In genomic region chr19:44745887-44746600, GRCh38 we compare ENCODE assay signal across 10 cellular contexts. TPM values are rescaled to one million over a fixed set of nuclear protein-coding genes. Genes with fewer than 3 reads are reported as not detected.
DNase-seq lines count a peak whose midpoint lies in the region; ATAC-seq and TF ChIP-seq lines count a peak whose summit lies in the region.
"Had no signal": no experiment of that assay in that cellular context is flagged by ENCODE, and none has a peak within 500 bp of the region (broad histone marks: within the 10 kb centered on the region; RNA-seq: fewer than 3 reads in every experiment).

No MANE protein-coding gene starts in this region.

- peak overlapping the region; percentile 57 for H3K27ac Mint-ChIP-seq in stimulated activated naive CD8-positive, alpha-beta T cell treated with anti-CD3 and anti-CD28 coated beads, Interleukin-15, Interleukin-2, amounts not matched to agents 100 ng/mL and 50 ng/mL, for 24 hours
- no peak overlapping the region for H3K27ac Mint-ChIP-seq in neural progenitor cell

- H3K4me2 ChIP-seq in neural progenitor cell: no peak overlapping the region

- no peaks in the 10 kb centered on the region for H3K36me3 ChIP-seq in effector memory CD4-positive, alpha-beta T cell (ENCODE audit: control insufficient read depth, insufficient read depth, low read length)
- H3K36me3 ChIP-seq in neural progenitor cell: no peaks in the 10 kb centered on the region
- H3K36me3 ChIP-seq: cardiac muscle cell had no signal

- no peaks in the 10 kb centered on the region for H3K9me3 ChIP-seq in effector memory CD4-positive, alpha-beta T cell (ENCODE audit: control insufficient read depth, low read length)
- no peaks in the 10 kb centered on the region for H3K9me3 ChIP-seq in neural progenitor cell (ENCODE audit: low read depth)

- H3K27ac ChIP-seq in effector memory CD4-positive, alpha-beta T cell (ENCODE audit: insufficient read depth, low read length, poor library complexity, severe bottlenecking): peak overlapping the region; percentile 98
- H3K27ac ChIP-seq in neural progenitor cell: no peak overlapping the region
- H3K27ac ChIP-seq: cardiac muscle cell had no signal

- peaks cover 60% of the 10 kb centered on the region for H3K4me1 Mint-ChIP-seq in stimulated activated naive CD8-positive, alpha-beta T cell treated with anti-CD3 and anti-CD28 coated beads, Interleukin-15, Interleukin-2, amounts not matched to agents 100 ng/mL and 50 ng/mL, for 24 hours (ENCODE audit: low read depth)
- H3K4me1 Mint-ChIP-seq in neural progenitor cell: peaks cover 18% of the 10 kb centered on the region

- no peak overlapping the region for H2AFZ ChIP-seq in neural progenitor cell (replicated peaks)

- ATAC-seq in stimulated activated naive CD8-positive, alpha-beta T cell treated with anti-CD3 and anti-CD28 coated beads, Interleukin-15, Interleukin-2, amounts not matched to agents 100 U/mL and 50 U/mL, for 24 hours: no peak

- peaks cover 13% of the 10 kb centered on the region for H3K36me3 Mint-ChIP-seq in stimulated activated naive CD8-positive, alpha-beta T cell treated with anti-CD3 and anti-CD28 coated beads, Interleukin-15, Interleukin-2, amounts not matched to agents 100 ng/mL and 50 ng/mL, for 24 hours (ENCODE audit: low read depth)
- H3K36me3 Mint-ChIP-seq in neural progenitor cell: no peaks in the 10 kb centered on the region

- H3K79me2 ChIP-seq in neural progenitor cell (ENCODE audit: low read depth): no peaks in the 10 kb centered on the region

- no peaks in the 10 kb centered on the region for H3K27me3 ChIP-seq in effector memory CD4-positive, alpha-beta T cell (replicated peaks; ENCODE audit: control insufficient read depth, insufficient read depth, low read length, poor library complexity, severe bottlenecking)
- peaks cover 67% of the 10 kb centered on the region for H3K27me3 ChIP-seq in neural progenitor cell

- peaks cover 6% of the 10 kb centered on the region for H3F3A ChIP-seq in neural progenitor cell (ENCODE audit: low read depth)

- no peak overlapping the region for H3K9ac ChIP-seq in neural progenitor cell

- peaks cover 27% of the 10 kb centered on the region for H3K4me1 ChIP-seq in effector memory CD4-positive, alpha-beta T cell (ENCODE audit: control insufficient read depth, insufficient read depth, low read length, poor library complexity, severe bottlenecking)
- H3K4me1 ChIP-seq in neural progenitor cell: no peaks in the 10 kb centered on the region

- peaks cover 11% of the 10 kb centered on the region for H4K20me1 ChIP-seq in neural progenitor cell (ENCODE audit: low read depth)

- no peaks in the 10 kb centered on the region for H3K9me3 Mint-ChIP-seq in stimulated activated naive CD8-positive, alpha-beta T cell treated with anti-CD3 and anti-CD28 coated beads, Interleukin-15, Interleukin-2, amounts not matched to agents 100 ng/mL and 50 ng/mL, for 24 hours
- H3K9me3 Mint-ChIP-seq in neural progenitor cell: no peaks in the 10 kb centered on the region

- peak overlapping the region; percentile 66 for H3K4me3 Mint-ChIP-seq in stimulated activated naive CD8-positive, alpha-beta T cell treated with anti-CD3 and anti-CD28 coated beads, Interleukin-15, Interleukin-2, amounts not matched to agents 100 ng/mL and 50 ng/mL, for 24 hours
- peak overlapping the region; percentile 49 for H3K4me3 Mint-ChIP-seq in neural progenitor cell

- peaks cover 4% of the 10 kb centered on the region for H3K27me3 Mint-ChIP-seq in stimulated activated naive CD8-positive, alpha-beta T cell treated with anti-CD3 and anti-CD28 coated beads, Interleukin-15, Interleukin-2, amounts not matched to agents 100 ng/mL and 50 ng/mL, for 24 hours
- peaks cover 51% of the 10 kb centered on the region for H3K27me3 Mint-ChIP-seq in neural progenitor cell (ENCODE audit: insufficient read depth, low read depth)

- no peak overlapping the region for H3K4me3 ChIP-seq in effector memory CD4-positive, alpha-beta T cell (ENCODE audit: insufficient read depth, low read depth, low read length, poor library complexity, severe bottlenecking)
- H3K4me3 ChIP-seq in neural progenitor cell: no peak overlapping the region
- H3K4me3 ChIP-seq: cardiac muscle cell had no signal

- no peak for TF ChIP-seq CTCF in neural progenitor cell (IDR thresholded peaks at IDR 0.05)

- no peak for DNase-seq in stimulated activated naive CD8-positive, alpha-beta T cell treated with anti-CD3 and anti-CD28 coated beads, Interleukin-15, Interleukin-2, amounts not matched to agents 100 U/mL and 50 U/mL, for 24 hours
- no peak for DNase-seq in effector memory CD4-positive, alpha-beta T cell
- DNase-seq in neural progenitor cell (ENCODE audit: low spot score) (no peak), C1 segment of cervical spinal cord (lab: John Stamatoyannopoulos, UW) (no peak), NCI-H446 treated with DMSO at 0.1 percent for 48 hours (lab: John Stamatoyannopoulos, UW) (no peak), NCI-H2171 treated with DMSO at 0.1 percent for 48 hours (lab: John Stamatoyannopoulos, UW) (no peak), NOMO-1 treated with dmso at 0.1 percent for 144 hours (lab: John Stamatoyannopoulos, UW; ENCODE audit: unreplicated experiment) (no peak)
- DNase-seq: NCI-H748 treated with DMSO at 0.1 percent for 48 hours had no signal

RNA-seq across cellular contexts. Expression of gene BCL3, which starts 2.5 kb away (rescaled TPM):
- total RNA-seq in neural progenitor cell (ENCODE audit: low replicate concordance): not detected in 2 replicates

RNA-seq across cellular contexts. Expression of gene CBLC, which starts 31.6 kb away (rescaled TPM):
- 1.4 and 1.5 TPM in 2 replicates for total RNA-seq in neural progenitor cell (ENCODE audit: low replicate concordance)
- total RNA-seq: cardiac muscle cell had no signal

RNA-seq across cellular contexts. Expression of gene CEACAM16, which starts 47.1 kb away (rescaled TPM):
- not detected in 2 replicates for total RNA-seq in neural progenitor cell (ENCODE audit: low replicate concordance)
- total RNA-seq: cardiac muscle cell had no signal
